Comparison of ENCODE assay signal across 2 cellular contexts in genomic region chr11:116989184-116989583, GRCh38.
TF ChIP-seq lines count a peak whose summit lies in the region.

No MANE protein-coding gene starts in this region.

TF ChIP-seq in GM23338, 12 proteins besides CTCF, POLR2A, EP300 and RAD21:
- TF ChIP-seq ZNF331 (CRISPR knock-in tag; IDR thresholded peaks at IDR 0.05; ENCODE audit: low read depth) (no peak), ETS1 (IDR thresholded peaks at IDR 0.05) (no peak), REST (IDR thresholded peaks at IDR 0.05; ENCODE audit: unreplicated experiment) (no peak), POLR2AphosphoS5 (IDR thresholded peaks at IDR 0.05; ENCODE audit: low read depth) (no peak)

TF ChIP-seq in HepG2, 621 proteins besides CTCF, POLR2A, EP300 and RAD21:
- no peak for TF ChIP-seq ZBTB33 (CRISPR knock-in tag; IDR thresholded peaks at IDR 0.05)
- TF ChIP-seq ZNF101 (CRISPR knock-in tag; IDR thresholded peaks at IDR 0.05; ENCODE audit: borderline replicate concordance, low read depth) = no peak
- TF ChIP-seq KDM2A (CRISPR knock-in tag; IDR thresholded peaks at IDR 0.05; ENCODE audit: borderline replicate concordance, low read depth) = no peak
- no peak for TF ChIP-seq RBM22 (optimal IDR thresholded peaks at IDR 0.05; ENCODE audit: low read length)
